In genomic region chr1:235720544-235720943, GRCh38 we compare ENCODE assay signal across 37 cellular contexts.
DNase-seq lines count a peak whose midpoint lies in the region; ATAC-seq, FAIRE-seq and TF ChIP-seq lines count a peak whose summit lies in the region.
"Had no signal": no experiment of that assay in that cellular context is flagged by ENCODE, and none has a peak within 500 bp of the region (broad histone marks: within the 10 kb centered on the region; RNA-seq: fewer than 3 reads in every experiment).

No MANE protein-coding gene starts in this region.

- no peaks in the 10 kb centered on the region for H3K4me1 Mint-ChIP-seq in T-cell
- H3K4me1 Mint-ChIP-seq: activated naive CD4-positive, alpha-beta T cell treated with anti-CD3 and anti-CD28 coated beads, Interleukin-2, amount 10 ng/mL, durations not matched to agents 7 days and 5 days; activated T-helper 17 cell treated with anti-CD3 and anti-CD28 coated beads, Interleukin-2, amount 50 U/mL, for 72 hours; CD14-positive monocyte; natural killer cell had no signal

- CTCF ChIA-PET in T-cell (lab: Charles Lee) = no interaction called here

- no peaks in the 10 kb centered on the region for H3K27me3 Mint-ChIP-seq in T-cell
- H3K27me3 Mint-ChIP-seq: activated naive CD4-positive, alpha-beta T cell treated with anti-CD3 and anti-CD28 coated beads, Interleukin-2, amount 10 ng/mL, durations not matched to agents 7 days and 5 days; activated T-helper 17 cell treated with anti-CD3 and anti-CD28 coated beads, Interleukin-2, amount 50 U/mL, for 72 hours; effector memory CD8-positive, alpha-beta T cell had no signal

- H3K27ac ChIP-seq in RWPE2 (ENCODE audit: poor library complexity, severe bottlenecking) = peak overlapping the region; percentile 13
- H3K27ac ChIP-seq: colonic mucosa, heart right ventricle, PC-9, tibial nerve, WERI-Rb-1 had no signal

- H3K9me3 ChIP-seq in RWPE2 (ENCODE audit: severe bottlenecking) = no peaks in the 10 kb centered on the region
- H3K9me3 ChIP-seq: Caco-2, colonic mucosa, heart right ventricle, MG63, tibial nerve had no signal

- TF ChIP-seq CTCF in D721Med (IDR thresholded peaks at IDR 0.05; ENCODE audit: insufficient read depth, missing control alignments) (no peak), RWPE2 (IDR thresholded peaks at IDR 0.05; ENCODE audit: poor library complexity, severe bottlenecking) (no peak), fibroblast of mammary gland (conservative IDR thresholded peaks at IDR 0.05; ENCODE audit: control insufficient read depth, insufficient read depth, low read depth, low read length) (no peak)

- ATAC-seq in RWPE2 (ENCODE audit: low read depth) (peak; percentile 89), T-cell (replicated peaks in 1 of 4) (no peak), HG02623 (IDR thresholded peaks at IDR 0.05; ENCODE audit: unreplicated experiment) (no peak)
- ATAC-seq: activated CD8-positive, alpha-beta T cell treated with anti-CD3 and anti-CD28 coated beads, Interleukin-2, amount 10 ng/mL, durations not matched to agents 7 days and 5 days; activated T-helper 17 cell treated with anti-CD3 and anti-CD28 coated beads, Interleukin-2, amount 50 U/mL, for 72 hours; effector memory CD8-positive, alpha-beta T cell; esophagus mucosa; heart right ventricle; K562; natural killer cell had no signal

- peak; percentile 63 for FAIRE-seq in D721Med (lab: Jason Lieb, UNC)
- FAIRE-seq: A204.1, frontal cortex, H54, K562 had no signal

- H3K36me3 Mint-ChIP-seq in T-cell = peaks cover 36% of the 10 kb centered on the region
- H3K36me3 Mint-ChIP-seq: natural killer cell had no signal

- H3K4me3 Mint-ChIP-seq in T-cell = no peak overlapping the region
- H3K4me3 Mint-ChIP-seq: activated CD8-positive, alpha-beta T cell treated with anti-CD3 and anti-CD28 coated beads, Interleukin-2, amount 10 ng/mL, durations not matched to agents 7 days and 5 days; activated naive CD4-positive, alpha-beta T cell treated with anti-CD3 and anti-CD28 coated beads, Interleukin-2, amount 10 ng/mL, durations not matched to agents 7 days and 5 days; activated T-helper 17 cell treated with anti-CD3 and anti-CD28 coated beads, Interleukin-2, amount 50 U/mL, for 72 hours; CD14-positive monocyte; effector memory CD8-positive, alpha-beta T cell; natural killer cell had no signal

- no peaks in the 10 kb centered on the region for H3K9me3 Mint-ChIP-seq in T-cell
- H3K9me3 Mint-ChIP-seq: activated naive CD4-positive, alpha-beta T cell treated with anti-CD3 and anti-CD28 coated beads, Interleukin-2, amount 10 ng/mL, durations not matched to agents 7 days and 5 days; activated T-helper 17 cell treated with anti-CD3 and anti-CD28 coated beads, Interleukin-2, amount 50 U/mL, for 72 hours; CD14-positive monocyte; effector memory CD8-positive, alpha-beta T cell; natural killer cell had no signal

- H3K36me3 ChIP-seq in RWPE2 (ENCODE audit: low read depth) = 0 out of 2 replicates have a peak, but pooled peaks cover 2% of the 10 kb centered on the region
- H3K36me3 ChIP-seq: colonic mucosa had no signal

- POLR2A ChIA-PET in T-cell (lab: Charles Lee) = no interaction called here

- H3K27ac Mint-ChIP-seq in T-cell = no peak overlapping the region
- H3K27ac Mint-ChIP-seq: activated CD8-positive, alpha-beta T cell treated with anti-CD3 and anti-CD28 coated beads, Interleukin-2, amount 10 ng/mL, durations not matched to agents 7 days and 5 days; activated naive CD4-positive, alpha-beta T cell treated with anti-CD3 and anti-CD28 coated beads, Interleukin-2, amount 10 ng/mL, durations not matched to agents 7 days and 5 days; activated T-helper 17 cell treated with anti-CD3 and anti-CD28 coated beads, Interleukin-2, amount 50 U/mL, for 72 hours; effector memory CD8-positive, alpha-beta T cell; natural killer cell had no signal

- H3K27me3 ChIP-seq in RWPE2 (ENCODE audit: insufficient read depth, poor library complexity, severe bottlenecking) = no peaks in the 10 kb centered on the region
- H3K27me3 ChIP-seq: colonic mucosa, heart right ventricle, MG63, tibial nerve had no signal

- DNase-seq in D721Med (ENCODE audit: insufficient read length, low spot score) = no peak
- peak; percentile 73 for DNase-seq in HCEC 1CT
- DNase-seq in RWPE2 (ENCODE audit: low spot score) = no peak
- DNase-seq in fibroblast of mammary gland (ENCODE audit: low read depth) = peak; percentile 72
- no peak for DNase-seq in cerebellar nuclear complex (lab: John Stamatoyannopoulos, UW)
- DNase-seq in T-cell = no peak
- no peak for DNase-seq in NCI-H1092 (lab: John Stamatoyannopoulos, UW)
- DNase-seq: activated CD4-positive, alpha-beta T cell treated with anti-CD3 and anti-CD28 coated beads for 4 hours; activated CD8-positive, alpha-beta T cell treated with anti-CD3 and anti-CD28 coated beads, Interleukin-2, amount 10 ng/mL, durations not matched to agents 7 days and 5 days; activated naive CD4-positive, alpha-beta T cell treated with anti-CD3 and anti-CD28 coated beads, Interleukin-2, amount 10 ng/mL, durations not matched to agents 7 days and 5 days; Caco-2; colonic mucosa; DND-41; effector memory CD8-positive, alpha-beta T cell; heart right ventricle; kidney glomerular epithelial cell; MG63; natural killer cell; NCI-H1417 treated with DMSO at 0.1 percent for 48 hours; NCI-H2081; NCI-H524 treated with DMSO at 0.1 percent for 48 hours; occipital lobe; PC-9; stimulated activated CD4-positive, alpha-beta T cell treated with anti-CD3 and anti-CD28 coated beads, Interleukin-15, amount 100 ng/mL, for 24 hours; stimulated activated CD4-positive, alpha-beta T cell treated with anti-CD3 and anti-CD28 coated beads, Interleukin-4, amount 100 ng/mL, for 4 hours; T1000; WERI-Rb-1 had no signal

- peaks cover 10% of the 10 kb centered on the region for H3K4me1 ChIP-seq in RWPE2 (ENCODE audit: insufficient read depth, poor library complexity, severe bottlenecking)
- H3K4me1 ChIP-seq: Caco-2, colonic mucosa, tibial nerve had no signal

- no peak overlapping the region for H3K4me3 ChIP-seq in RWPE2 (ENCODE audit: severe bottlenecking)
- H3K4me3 ChIP-seq in fibroblast of mammary gland (ENCODE audit: control insufficient read depth, low read depth, low read length) = no peak overlapping the region
- H3K4me3 ChIP-seq: colonic mucosa, heart right ventricle, K562, lung, MG63, PC-9, tibial nerve had no signal

Comparison
In these comparisons a context has a peak if more than half of its experiments do, and no peak if none do; other contexts are left out.
1. DNase-seq: peak in HCEC 1CT (single experiment) and fibroblast of mammary gland (single experiment); none in D721Med (single experiment), RWPE2 (single experiment), cerebellar nuclear complex (0 of 2), T-cell (0 of 34) and NCI-H1092 (single experiment).